ENCODE assay signal across 29 cellular contexts in the genomic region with DNA sequence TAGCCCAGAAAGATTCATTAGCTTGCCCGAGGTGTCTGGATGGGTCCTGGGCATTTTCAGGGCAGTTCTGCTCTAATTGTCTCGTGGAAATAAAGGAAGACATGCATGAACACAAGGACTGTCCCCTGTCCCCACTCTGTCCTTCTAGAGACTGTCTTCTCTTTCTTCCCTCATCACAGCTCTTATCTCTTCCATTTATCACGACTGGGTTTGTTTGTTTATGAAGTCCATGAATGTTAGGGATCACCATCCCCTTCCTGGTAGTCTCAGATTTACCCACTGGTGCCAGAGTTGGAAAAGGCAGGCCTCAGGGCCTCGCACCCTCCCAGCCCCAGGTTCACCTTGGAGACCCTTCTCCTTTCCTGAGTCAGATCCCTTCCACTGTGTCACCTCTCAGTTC.
"Had no signal": no experiment of that assay in that cellular context is flagged by ENCODE, and none has a peak within 500 bp of the region (broad histone marks: within the 10 kb centered on the region; RNA-seq: fewer than 3 reads in every experiment).

No MANE protein-coding gene starts in this region.

- H3K9me3 Mint-ChIP-seq: activated CD4-positive, alpha-beta memory T cell treated with anti-CD3 and anti-CD28 coated beads, Interleukin-2, amount 10 ng/mL, durations not matched to agents 7 days and 5 days; activated CD4-positive, alpha-beta T cell treated with anti-CD3 and anti-CD28 coated beads, Interleukin-2, amount 10 ng/mL, durations not matched to agents 7 days and 5 days; activated naive CD4-positive, alpha-beta T cell treated with anti-CD3 and anti-CD28 coated beads, Interleukin-2, amount 10 ng/mL, durations not matched to agents 7 days and 5 days; activated naive CD4-positive, alpha-beta T cell treated with anti-CD3 and anti-CD28 coated beads, Interleukin-2, amount 50 U/mL, for 72 hours; activated naive CD8-positive, alpha-beta T cell treated with anti-CD3 and anti-CD28 coated beads, Interleukin-2, amount 10 ng/mL, durations not matched to agents 7 days and 5 days; activated T-cell treated with anti-CD3 and anti-CD28 coated beads, Interleukin-2, amount 50 U/mL, for 24 hours; activated T-cell treated with anti-CD3 and anti-CD28 coated beads, Interleukin-2, amount 50 U/mL, for 72 hours; brain; dendritic cell treated with granulocyte-macrophage colony-stimulating factor and Interleukin-4, amounts not matched to agents 40 ng/mL and 50 ng/mL, for 4 days had no signal

- H3K27ac Mint-ChIP-seq: activated CD4-positive, alpha-beta memory T cell treated with anti-CD3 and anti-CD28 coated beads, Interleukin-2, amount 10 ng/mL, durations not matched to agents 7 days and 5 days; activated CD4-positive, alpha-beta T cell treated with anti-CD3 and anti-CD28 coated beads, Interleukin-2, amount 10 ng/mL, durations not matched to agents 7 days and 5 days; activated naive CD4-positive, alpha-beta T cell treated with anti-CD3 and anti-CD28 coated beads, Interleukin-2, amount 10 ng/mL, durations not matched to agents 7 days and 5 days; activated naive CD4-positive, alpha-beta T cell treated with anti-CD3 and anti-CD28 coated beads, Interleukin-2, amount 50 U/mL, for 72 hours; activated naive CD8-positive, alpha-beta T cell treated with anti-CD3 and anti-CD28 coated beads, Interleukin-2, amount 10 ng/mL, durations not matched to agents 7 days and 5 days; activated T-cell treated with anti-CD3 and anti-CD28 coated beads, Interleukin-2, amount 50 U/mL, for 24 hours; activated T-cell treated with anti-CD3 and anti-CD28 coated beads, Interleukin-2, amount 50 U/mL, for 72 hours; brain; dendritic cell treated with granulocyte-macrophage colony-stimulating factor and Interleukin-4, amounts not matched to agents 40 ng/mL and 50 ng/mL, for 4 days; WTC11 had no signal

- H3K36me3 Mint-ChIP-seq: activated naive CD4-positive, alpha-beta T cell treated with anti-CD3 and anti-CD28 coated beads, Interleukin-2, amount 10 ng/mL, durations not matched to agents 7 days and 5 days; activated naive CD4-positive, alpha-beta T cell treated with anti-CD3 and anti-CD28 coated beads, Interleukin-2, amount 50 U/mL, for 72 hours; activated naive CD8-positive, alpha-beta T cell treated with anti-CD3 and anti-CD28 coated beads, Interleukin-2, amount 10 ng/mL, durations not matched to agents 7 days and 5 days; brain; WTC11 had no signal

- DNase-seq: activated CD4-positive, alpha-beta memory T cell treated with anti-CD3 and anti-CD28 coated beads, Interleukin-2, amount 10 ng/mL, durations not matched to agents 7 days and 5 days; activated CD4-positive, alpha-beta T cell treated with anti-CD3 and anti-CD28 coated beads for 1 hour; activated CD4-positive, alpha-beta T cell treated with anti-CD3 and anti-CD28 coated beads for 4 hours; activated CD4-positive, alpha-beta T cell treated with anti-CD3 and anti-CD28 coated beads, Interleukin-2, amount 10 ng/mL, durations not matched to agents 7 days and 5 days; activated CD4-positive, alpha-beta T cell treated with anti-CD3 and anti-CD28 coated beads, Interleukin-2, amount 50 U/mL, for 4 hours; activated CD8-positive, alpha-beta memory T cell treated with anti-CD3 and anti-CD28 coated beads, Interleukin-2, amount 50 U/mL, for 48 hours; activated gamma-delta T cell; activated naive CD4-positive, alpha-beta T cell; activated naive CD4-positive, alpha-beta T cell treated with anti-CD3 and anti-CD28 coated beads, Interleukin-2, amount 10 ng/mL, durations not matched to agents 7 days and 5 days; activated naive CD8-positive, alpha-beta T cell treated with anti-CD3 and anti-CD28 coated beads, Interleukin-2, amount 10 ng/mL, durations not matched to agents 7 days and 5 days; activated T-cell treated with anti-CD3 and anti-CD28 coated beads for 4 hours; activated T-cell treated with anti-CD3 and anti-CD28 coated beads, Interleukin-2, amount 50 U/mL, for 24 hours; activated T-cell treated with anti-CD3 and anti-CD28 coated beads, Interleukin-2, amount 50 U/mL, for 72 hours; central memory CD4-positive, alpha-beta T cell; cerebellar nuclear complex; dorsolateral prefrontal cortex; effector CD4-positive, alpha-beta T cell; foreskin fibroblast; T-helper 2 cell had no signal

- H3K27me3 Mint-ChIP-seq: activated naive CD8-positive, alpha-beta T cell treated with anti-CD3 and anti-CD28 coated beads, Interleukin-2, amount 10 ng/mL, durations not matched to agents 7 days and 5 days; activated T-cell treated with anti-CD3 and anti-CD28 coated beads, Interleukin-2, amount 50 U/mL, for 24 hours; brain; dendritic cell treated with granulocyte-macrophage colony-stimulating factor and Interleukin-4, amounts not matched to agents 40 ng/mL and 50 ng/mL, for 4 days had no signal

- H3K9me3 ChIP-seq: ascending aorta, breast epithelium had no signal

- H3K4me3 ChIP-seq: ascending aorta, breast epithelium, cardiac muscle cell, coronary artery, dorsolateral prefrontal cortex had no signal

- H3K27me3 ChIP-seq: ascending aorta, breast epithelium, cardiac muscle cell, dorsolateral prefrontal cortex had no signal

- H3K36me3 ChIP-seq: breast epithelium, cardiac muscle cell had no signal

- H3K4me1 ChIP-seq: breast epithelium had no signal

- H3K27ac ChIP-seq: ascending aorta, breast epithelium, cardiac muscle cell, coronary artery, dorsolateral prefrontal cortex, epithelial cell of prostate, VCaP had no signal

- H3K4me3 Mint-ChIP-seq: activated CD4-positive, alpha-beta memory T cell treated with anti-CD3 and anti-CD28 coated beads, Interleukin-2, amount 10 ng/mL, durations not matched to agents 7 days and 5 days; activated CD4-positive, alpha-beta T cell treated with anti-CD3 and anti-CD28 coated beads, Interleukin-2, amount 10 ng/mL, durations not matched to agents 7 days and 5 days; activated naive CD4-positive, alpha-beta T cell treated with anti-CD3 and anti-CD28 coated beads, Interleukin-2, amount 10 ng/mL, durations not matched to agents 7 days and 5 days; activated naive CD8-positive, alpha-beta T cell treated with anti-CD3 and anti-CD28 coated beads, Interleukin-2, amount 10 ng/mL, durations not matched to agents 7 days and 5 days; activated T-cell treated with anti-CD3 and anti-CD28 coated beads, Interleukin-2, amount 50 U/mL, for 24 hours; activated T-cell treated with anti-CD3 and anti-CD28 coated beads, Interleukin-2, amount 50 U/mL, for 72 hours; brain; dendritic cell treated with granulocyte-macrophage colony-stimulating factor and Interleukin-4, amounts not matched to agents 40 ng/mL and 50 ng/mL, for 4 days; WTC11 had no signal

- H3K4me1 Mint-ChIP-seq: activated CD4-positive, alpha-beta memory T cell treated with anti-CD3 and anti-CD28 coated beads, Interleukin-2, amount 10 ng/mL, durations not matched to agents 7 days and 5 days; activated CD4-positive, alpha-beta T cell treated with anti-CD3 and anti-CD28 coated beads, Interleukin-2, amount 10 ng/mL, durations not matched to agents 7 days and 5 days; activated naive CD4-positive, alpha-beta T cell treated with anti-CD3 and anti-CD28 coated beads, Interleukin-2, amount 10 ng/mL, durations not matched to agents 7 days and 5 days; activated naive CD8-positive, alpha-beta T cell treated with anti-CD3 and anti-CD28 coated beads, Interleukin-2, amount 10 ng/mL, durations not matched to agents 7 days and 5 days had no signal

- ATAC-seq: activated naive CD4-positive, alpha-beta T cell treated with anti-CD3 and anti-CD28 coated beads, Interleukin-2, amount 50 U/mL, for 72 hours; activated T-cell treated with anti-CD3 and anti-CD28 coated beads, Interleukin-2, amount 50 U/mL, for 72 hours; WTC11 had no signal
